15 cellular contexts compared by ENCODE assay signal in genomic region chr6:53546256-53546655, GRCh38. TPM values are rescaled to one million over a fixed set of nuclear protein-coding genes. Genes with fewer than 3 reads are reported as not detected.
DNase-seq lines count a peak whose midpoint lies in the region; ATAC-seq and TF ChIP-seq lines count a peak whose summit lies in the region.
"Had no signal": no experiment of that assay in that cellular context is flagged by ENCODE, and none has a peak within 500 bp of the region (broad histone marks: within the 10 kb centered on the region; RNA-seq: fewer than 3 reads in every experiment).

No MANE protein-coding gene starts in this region.

- H3K36me3 Mint-ChIP-seq in activated naive CD8-positive, alpha-beta T cell: peaks cover 4% of the 10 kb centered on the region
- H3K36me3 Mint-ChIP-seq in activated naive CD8-positive, alpha-beta T cell treated with anti-CD3 and anti-CD28 coated beads for 36 hours: peaks cover 7% of the 10 kb centered on the region

- no peak for DNase-seq in activated naive CD8-positive, alpha-beta T cell treated with anti-CD3 and anti-CD28 coated beads for 36 hours
- DNase-seq in RKO (ENCODE audit: low spot score) (peak; percentile 64), fibroblast of the aortic adventitia (ENCODE audit: low read depth) (peak; percentile 35), cerebellar nuclear complex (lab: John Stamatoyannopoulos, UW) (no peak), superior temporal gyrus (ENCODE audit: extremely low spot score) (no peak)
- DNase-seq: DMS79 treated with DMSO at 0.1 percent for 48 hours; esophagus squamous epithelium; NCI-H1436; NCI-H526; stimulated activated CD4-positive, alpha-beta T cell treated with anti-CD3 and anti-CD28 coated beads, Interleukin-1b, Interleukin-23, amount 100 ng/mL, for 48 hours; T1000 had no signal

- H3K9me3 Mint-ChIP-seq in activated naive CD8-positive, alpha-beta T cell (ENCODE audit: low read depth): no peaks in the 10 kb centered on the region
- no peaks in the 10 kb centered on the region for H3K9me3 Mint-ChIP-seq in activated naive CD8-positive, alpha-beta T cell treated with anti-CD3 and anti-CD28 coated beads for 36 hours
- H3K9me3 Mint-ChIP-seq: activated naive CD4-positive, alpha-beta T cell treated with anti-CD3 and anti-CD28 coated beads, Interleukin-2, amount 50 U/mL, for 72 hours had no signal

- no peaks in the 10 kb centered on the region for H3K27me3 Mint-ChIP-seq in activated naive CD8-positive, alpha-beta T cell
- peaks cover 3% of the 10 kb centered on the region for H3K27me3 Mint-ChIP-seq in activated naive CD8-positive, alpha-beta T cell treated with anti-CD3 and anti-CD28 coated beads for 36 hours

- ATAC-seq in HG03139 (IDR thresholded peaks at IDR 0.05; ENCODE audit: unreplicated experiment): no peak
- ATAC-seq: activated naive CD4-positive, alpha-beta T cell treated with anti-CD3 and anti-CD28 coated beads, Interleukin-2, amount 50 U/mL, for 72 hours had no signal

- H3K4me3 Mint-ChIP-seq in activated naive CD8-positive, alpha-beta T cell: peak overlapping the region; percentile 3
- no peak overlapping the region for H3K4me3 Mint-ChIP-seq in activated naive CD8-positive, alpha-beta T cell treated with anti-CD3 and anti-CD28 coated beads for 36 hours

- no peaks in the 10 kb centered on the region for H3K9me3 ChIP-seq in skeletal muscle satellite cell (replicated peaks; ENCODE audit: low read length)
- H3K9me3 ChIP-seq: esophagus squamous epithelium had no signal

- H3K4me3 ChIP-seq in fibroblast of the aortic adventitia (ENCODE audit: low read depth, low read length) (no peak overlapping the region), skeletal muscle satellite cell (ENCODE audit: low read length) (no peak overlapping the region)

- H3K27me3 ChIP-seq in skeletal muscle satellite cell (ENCODE audit: control insufficient read depth, insufficient read depth, low read length): no peaks in the 10 kb centered on the region
- H3K27me3 ChIP-seq: esophagus squamous epithelium had no signal

- peaks cover 35% of the 10 kb centered on the region for H3K4me1 ChIP-seq in skeletal muscle satellite cell (ENCODE audit: control insufficient read depth, insufficient read depth, low read length)

- peak overlapping the region; percentile 58 for H3K4me2 ChIP-seq in skeletal muscle satellite cell (ENCODE audit: low read length)

- H3K9ac ChIP-seq in skeletal muscle satellite cell (ENCODE audit: low read depth, low read length): no peak overlapping the region

- H3K27ac Mint-ChIP-seq in activated naive CD8-positive, alpha-beta T cell: no peak overlapping the region
- H3K27ac Mint-ChIP-seq in activated naive CD8-positive, alpha-beta T cell treated with anti-CD3 and anti-CD28 coated beads for 36 hours: no peak overlapping the region
- H3K27ac Mint-ChIP-seq: activated naive CD4-positive, alpha-beta T cell treated with anti-CD3 and anti-CD28 coated beads, Interleukin-2, amount 50 U/mL, for 72 hours had no signal

- H3K36me3 ChIP-seq in skeletal muscle satellite cell (ENCODE audit: insufficient read depth, low read length): no peaks in the 10 kb centered on the region

- no peak for TF ChIP-seq CTCF in fibroblast of the aortic adventitia (IDR thresholded peaks at IDR 0.05; ENCODE audit: insufficient read depth, low read length)

- peaks cover 54% of the 10 kb centered on the region for H3K4me1 Mint-ChIP-seq in activated naive CD8-positive, alpha-beta T cell (ENCODE audit: low read depth)
- peaks cover 43% of the 10 kb centered on the region for H3K4me1 Mint-ChIP-seq in activated naive CD8-positive, alpha-beta T cell treated with anti-CD3 and anti-CD28 coated beads for 36 hours

RNA-seq across cellular contexts. Expression of gene GCLC, which starts 1.4 kb away (rescaled TPM):
- 10 to 100 TPM; 25.3 to 29.6 TPM for total RNA-seq in activated naive CD8-positive, alpha-beta T cell treated with anti-CD3 and anti-CD28 coated beads for 36 hours
- 20.1 and 21.1 TPM in 2 replicates for total RNA-seq in fibroblast of the aortic adventitia (ENCODE audit: low replicate concordance)
- total RNA-seq in skeletal muscle satellite cell (2012; rRNA removed): 11.4 and 11.9 TPM in 2 replicates

Comparison
In these comparisons a context has a peak if more than half of its experiments do, and no peak if none do; other contexts are left out.
1. DNase-seq: peak in RKO (single experiment) and fibroblast of the aortic adventitia (single experiment); none in activated naive CD8-positive, alpha-beta T cell treated with anti-CD3 and anti-CD28 coated beads for 36 hours (single experiment), cerebellar nuclear complex (0 of 2) and superior temporal gyrus (single experiment).